9 cellular contexts compared by ENCODE assay signal in genomic region chr19:10769533-10770491, GRCh38. TPM values are rescaled to one million over a fixed set of nuclear protein-coding genes. Genes with fewer than 3 reads are reported as not detected.
A peak's percentile ranks its signal among the peaks of the same experiment; 100 is the strongest.
DNase-seq lines count a peak whose midpoint lies in the region; ATAC-seq, FAIRE-seq and TF ChIP-seq lines count a peak whose summit lies in the region.
"Had no signal": no experiment of that assay in that cellular context is flagged by ENCODE, and none has a peak within 500 bp of the region (broad histone marks: within the 10 kb centered on the region; RNA-seq: fewer than 3 reads in every experiment).

No MANE protein-coding gene starts in this region.

- H4K20me1 ChIP-seq in astrocyte (ENCODE audit: insufficient read depth, low read length) = peaks cover 70% of the 10 kb centered on the region

- peaks cover 50% of the 10 kb centered on the region for H3K4me1 Mint-ChIP-seq in activated CD4-positive, alpha-beta T cell treated with anti-CD3 and anti-CD28 coated beads, Interleukin-2, amount 10 ng/mL, durations not matched to agents 7 days and 5 days
- peaks cover 18% of the 10 kb centered on the region for H3K4me1 Mint-ChIP-seq in astrocyte (ENCODE audit: low read depth, unreplicated experiment)

- peaks cover 55% of the 10 kb centered on the region for H3K79me2 ChIP-seq in astrocyte (ENCODE audit: insufficient read depth, low read length)

- no peak overlapping the region for H3K4me3 Mint-ChIP-seq in activated CD4-positive, alpha-beta T cell treated with anti-CD3 and anti-CD28 coated beads, Interleukin-2, amount 10 ng/mL, durations not matched to agents 7 days and 5 days
- H3K4me3 Mint-ChIP-seq in astrocyte (ENCODE audit: unreplicated experiment) = peak overlapping the region; percentile 3

- no peak overlapping the region for H2AFZ ChIP-seq in astrocyte (ENCODE audit: low read depth, low read length)

- ATAC-seq in HG02885 (IDR thresholded peaks at IDR 0.05; ENCODE audit: poor library complexity, unreplicated experiment) (no peak), HG03139 (IDR thresholded peaks at IDR 0.05; ENCODE audit: unreplicated experiment) (no peak), GM19351 (IDR thresholded peaks at IDR 0.05; ENCODE audit: unreplicated experiment) (no peak)

- DNase-seq in activated CD4-positive, alpha-beta T cell treated with anti-CD3 and anti-CD28 coated beads, Interleukin-2, amount 10 ng/mL, durations not matched to agents 7 days and 5 days = peak; percentile 39
- DNase-seq in activated CD4-positive, alpha-beta T cell treated with anti-CD3 and anti-CD28 coated beads, Interleukin-2, amount 50 U/mL, for 4 hours = no peak
- no peak for DNase-seq in astrocyte (ENCODE audit: low read depth)
- DNase-seq in iPS-NIHi7 (ENCODE audit: extremely low spot score) = peak; percentile 43
- DNase-seq in small intestine = peak; percentile 49

- FAIRE-seq in astrocyte (lab: Jason Lieb, UNC) (no peak), small intestine (lab: Jason Lieb, UNC) (no peak)
- FAIRE-seq: G401.6 had no signal

- no peaks in the 10 kb centered on the region for H3K27me3 Mint-ChIP-seq in activated CD4-positive, alpha-beta T cell treated with anti-CD3 and anti-CD28 coated beads, Interleukin-2, amount 10 ng/mL, durations not matched to agents 7 days and 5 days
- no peaks in the 10 kb centered on the region for H3K27me3 Mint-ChIP-seq in astrocyte (ENCODE audit: low read depth, unreplicated experiment)

- H3K27ac ChIP-seq in astrocyte (ENCODE audit: low read depth, low read length) (no peak overlapping the region), small intestine (ENCODE audit: low read depth in 1 of 2, low read length in 1 of 2) (peak overlapping the region; percentile 5 to 55)

- peaks cover 27% of the 10 kb centered on the region for H3K36me3 Mint-ChIP-seq in activated CD4-positive, alpha-beta T cell treated with anti-CD3 and anti-CD28 coated beads, Interleukin-2, amount 10 ng/mL, durations not matched to agents 7 days and 5 days (ENCODE audit: low read depth)
- peaks cover 10% of the 10 kb centered on the region for H3K36me3 Mint-ChIP-seq in astrocyte (ENCODE audit: low read depth, unreplicated experiment)

- POLR2A ChIA-PET in activated CD4-positive, alpha-beta T cell treated with anti-CD3 and anti-CD28 coated beads, Interleukin-2, amount 10 ng/mL, durations not matched to agents 7 days and 5 days (lab: Charles Lee) = interaction anchor here (0.6 kb wide), 2 partner anchors 100 to 178 kb away, joined by 7 to 11 read pairs; no protein-coding TSS in a partner anchor

- H3K4me3 ChIP-seq in astrocyte (ENCODE audit: insufficient read depth, low read depth, low read length) = no peak overlapping the region
- H3K4me3 ChIP-seq in small intestine (ENCODE audit: low read depth in 1 of 2, low read length in 2 of 2) = no peak overlapping the region

- WGBS in small intestine, 3 donors = 70 to 75% (median 74%) methylated on average over 21 of the region's 21 CpGs

- H3K27me3 ChIP-seq in astrocyte (ENCODE audit: insufficient read depth, low read length) (no peaks in the 10 kb centered on the region), small intestine (ENCODE audit: control insufficient read depth in 2 of 2, insufficient read depth in 2 of 2, low read length in 2 of 2) (no peaks in the 10 kb centered on the region)

- peak overlapping the region; percentile 81 for H3K27ac Mint-ChIP-seq in activated CD4-positive, alpha-beta T cell treated with anti-CD3 and anti-CD28 coated beads, Interleukin-2, amount 10 ng/mL, durations not matched to agents 7 days and 5 days
- H3K27ac Mint-ChIP-seq in astrocyte (ENCODE audit: unreplicated experiment) = peak overlapping the region; percentile 56

- no peak for TF ChIP-seq CTCF in astrocyte (IDR thresholded peaks at IDR 0.05; ENCODE audit: insufficient read depth, low read depth, low read length)

- no peak overlapping the region for H3K9ac ChIP-seq in astrocyte (ENCODE audit: low read length)

- H3K9me3 Mint-ChIP-seq in activated CD4-positive, alpha-beta T cell treated with anti-CD3 and anti-CD28 coated beads, Interleukin-2, amount 10 ng/mL, durations not matched to agents 7 days and 5 days = no peaks in the 10 kb centered on the region
- no peaks in the 10 kb centered on the region for H3K9me3 Mint-ChIP-seq in astrocyte (ENCODE audit: unreplicated experiment)

- H3K4me1 ChIP-seq in astrocyte (ENCODE audit: insufficient read depth, low read length) (peaks cover 9% of the 10 kb centered on the region), small intestine (ENCODE audit: control insufficient read depth in 2 of 2, insufficient read depth in 1 of 2, low read depth in 1 of 2, low read length in 1 of 2) (peaks cover 4% of the 10 kb centered on the region in 2 donors)

- no peak overlapping the region for H3K4me2 ChIP-seq in astrocyte (ENCODE audit: low read length)

- CTCF ChIA-PET in activated CD4-positive, alpha-beta T cell treated with anti-CD3 and anti-CD28 coated beads, Interleukin-2, amount 10 ng/mL, durations not matched to agents 7 days and 5 days (lab: Charles Lee) = interaction anchor here (0.6 to 1.6 kb wide), 8 partner anchors 8 to 69 kb away, joined by 3 to 5 read pairs (median 3); no protein-coding TSS in a partner anchor

- H3K36me3 ChIP-seq in astrocyte (ENCODE audit: insufficient read depth, low read length) (peaks cover 11% of the 10 kb centered on the region), small intestine (ENCODE audit: control insufficient read depth in 2 of 2, insufficient read depth in 2 of 2, low read length in 2 of 2) (peaks cover 0 to 8% of the 10 kb centered on the region in 2 donors)

- no peaks in the 10 kb centered on the region for H3K9me3 ChIP-seq in astrocyte (ENCODE audit: insufficient read depth, low read depth, low read length)
- no peaks in the 10 kb centered on the region for H3K9me3 ChIP-seq in small intestine (ENCODE audit: control insufficient read depth, low read depth)

RNA-seq across cellular contexts. Expression of gene DNM2, which starts 51.9 kb away (rescaled TPM):
- 100 to 1,000 TPM; 268 to 270 TPM for total RNA-seq in activated CD4-positive, alpha-beta T cell treated with anti-CD3 and anti-CD28 coated beads, Interleukin-2, amount 10 ng/mL, durations not matched to agents 7 days and 5 days
- 129 TPM in 2 replicates for total RNA-seq in astrocyte
- 100 to 1,000 TPM; 146 to 248 (median 186) TPM for polyA plus RNA-seq in small intestine

Comparison
In these comparisons a context has a peak if more than half of its experiments do, and no peak if none do; other contexts are left out.
1. DNase-seq: peak in activated CD4-positive, alpha-beta T cell treated with anti-CD3 and anti-CD28 coated beads, Interleukin-2, amount 10 ng/mL, durations not matched to agents 7 days and 5 days (single experiment), iPS-NIHi7 (single experiment) and small intestine (single experiment); none in activated CD4-positive, alpha-beta T cell treated with anti-CD3 and anti-CD28 coated beads, Interleukin-2, amount 50 U/mL, for 4 hours (0 of 2) and astrocyte (single experiment).